In the genomic region with DNA sequence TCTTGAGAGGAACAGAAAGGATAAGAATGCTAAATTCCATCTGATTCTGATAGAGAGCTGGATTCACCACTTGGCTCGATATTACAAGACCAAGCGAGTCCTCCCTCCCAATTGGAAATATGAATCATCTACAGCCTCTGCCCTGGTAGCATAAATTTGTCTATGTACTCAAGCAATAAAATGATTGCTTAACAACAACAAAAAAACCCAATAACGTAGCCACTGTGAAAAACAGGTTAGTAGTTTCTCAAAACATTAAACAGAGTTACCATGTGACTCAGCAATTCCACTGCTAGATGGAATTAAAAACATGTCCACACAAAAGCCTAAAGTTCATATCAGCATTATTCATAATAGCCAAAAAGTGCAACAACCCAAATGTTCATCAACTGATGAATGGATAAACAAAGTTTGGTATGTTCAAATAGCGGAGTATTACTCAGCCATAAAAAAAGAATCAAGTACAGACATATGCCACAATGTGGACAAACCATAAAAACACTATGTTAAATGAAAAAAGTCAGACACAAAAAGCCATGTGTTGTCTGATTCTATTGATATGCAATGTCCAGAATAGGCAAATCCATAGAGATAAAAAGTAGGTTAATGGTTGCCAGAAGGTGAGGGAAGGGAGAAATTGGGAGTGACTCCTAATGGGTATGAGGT, we compare ENCODE assay signal across 13 cellular contexts. TPM values are rescaled to one million over a fixed set of nuclear protein-coding genes. Genes with fewer than 3 reads are reported as not detected.
DNase-seq lines count a peak whose midpoint lies in the region; ATAC-seq and TF ChIP-seq lines count a peak whose summit lies in the region.
"Had no signal": no experiment of that assay in that cellular context is flagged by ENCODE, and none has a peak within 500 bp of the region (broad histone marks: within the 10 kb centered on the region; RNA-seq: fewer than 3 reads in every experiment).

No MANE protein-coding gene starts in this region.

- intact Hi-C loops in Panc1 (cut with micrococcal nuclease; ENCODE audit: unreplicated experiment) = no loop called here

- no peaks in the 10 kb centered on the region for H3K79me2 ChIP-seq in trophoblast cell (ENCODE audit: control insufficient read depth, insufficient read depth, low read length, poor library complexity)

- ATAC-seq in Panc1 = peak; percentile 19; the same call in 1 of the 2 replicates
- ATAC-seq in GM18870 (IDR thresholded peaks at IDR 0.05; ENCODE audit: unreplicated experiment) = no peak

- H4K12ac ChIP-seq in trophoblast cell (ENCODE audit: low read depth, low read length) = no peak overlapping the region

- no peak overlapping the region for H3K9ac ChIP-seq in trophoblast cell (ENCODE audit: low read length)

- no peak overlapping the region for H3K4me3 Mint-ChIP-seq in CD8-positive, alpha-beta memory T cell
- H3K4me3 Mint-ChIP-seq: activated naive CD8-positive, alpha-beta T cell treated with anti-CD3 and anti-CD28 coated beads for 36 hours had no signal

- peaks cover 34% of the 10 kb centered on the region for H3K4me1 ChIP-seq in Panc1 (ENCODE audit: control insufficient read depth, insufficient read depth, low read length)
- H3K4me1 ChIP-seq in trophoblast cell (ENCODE audit: control insufficient read depth in 1 of 2, insufficient read depth in 2 of 2, low read length in 2 of 2) = no peaks in the 10 kb centered on the region
- no peaks in the 10 kb centered on the region for H3K4me1 ChIP-seq in CD8-positive, alpha-beta memory T cell (ENCODE audit: insufficient read depth, low read length)

- no peak overlapping the region for H2BK12ac ChIP-seq in trophoblast cell (ENCODE audit: low read length)

- H3K18ac ChIP-seq in trophoblast cell (ENCODE audit: low read length) = no peak overlapping the region

- H3K14ac ChIP-seq in trophoblast cell (ENCODE audit: low read length) = no peak overlapping the region

- no peak overlapping the region for H3K23ac ChIP-seq in trophoblast cell (ENCODE audit: low read length)

- peaks cover 0 to under 1% (median under 1%) of the 10 kb centered on the region in 5 donors for H3K9me3 Mint-ChIP-seq in CD8-positive, alpha-beta memory T cell
- H3K9me3 Mint-ChIP-seq: activated naive CD8-positive, alpha-beta T cell treated with anti-CD3 and anti-CD28 coated beads for 36 hours had no signal

- H3K4ac ChIP-seq in trophoblast cell (ENCODE audit: low read depth, low read length) = no peak overlapping the region

- no TSS peak for BruUV-seq in Panc1 (replicated peaks; lab: Mats Ljungman, UMichigan)

- no peaks in the 10 kb centered on the region for H3K9me3 ChIP-seq in Panc1 (ENCODE audit: control insufficient read depth, insufficient read depth, low read depth, low read length)
- H3K9me3 ChIP-seq in trophoblast cell (ENCODE audit: insufficient read depth, low read depth, low read length) = peaks cover 2% of the 10 kb centered on the region
- H3K9me3 ChIP-seq in CD8-positive, alpha-beta memory T cell (ENCODE audit: low read length) = no peaks in the 10 kb centered on the region

- TF ChIP-seq CTCF in Panc1 (IDR thresholded peaks at IDR 0.05) = no peak
- no peak for TF ChIP-seq CTCF in epithelial cell of esophagus (IDR thresholded peaks at IDR 0.05; ENCODE audit: insufficient read depth, low read depth, low read length, missing control alignments)

- H3K36me3 Mint-ChIP-seq in CD8-positive, alpha-beta memory T cell = no peaks in the 10 kb centered on the region
- H3K36me3 Mint-ChIP-seq: activated naive CD8-positive, alpha-beta T cell treated with anti-CD3 and anti-CD28 coated beads for 36 hours had no signal

- H3K4me3 ChIP-seq in Panc1 (ENCODE audit: low read depth in 2 of 2, low read length in 2 of 2) (no peak overlapping the region), epithelial cell of esophagus (ENCODE audit: low read length) (no peak overlapping the region), trophoblast cell (ENCODE audit: low read depth, low read length) (no peak overlapping the region)
- no peak overlapping the region for H3K4me3 ChIP-seq in CD8-positive, alpha-beta memory T cell (ENCODE audit: low read length)

- H3K27ac ChIP-seq in Panc1 (ENCODE audit: low read length) (peak overlapping the region; percentile 86), trophoblast cell (ENCODE audit: low read depth, low read length) (no peak overlapping the region)
- H3K27ac ChIP-seq in CD8-positive, alpha-beta memory T cell (ENCODE audit: low read depth, low read length) = no peak overlapping the region

- H3K27me3 Mint-ChIP-seq in CD8-positive, alpha-beta memory T cell = peaks cover 9 to 18% of the 10 kb centered on the region in 2 donors
- H3K27me3 Mint-ChIP-seq: activated naive CD8-positive, alpha-beta T cell treated with anti-CD3 and anti-CD28 coated beads for 36 hours had no signal

- in situ Hi-C loops in Panc1 (cut with HindIII; ENCODE audit: low pct_unique_long_range_greater_than_20kb, low sequenced_read_pairs) = no loop called here

- H3K27ac Mint-ChIP-seq in CD8-positive, alpha-beta memory T cell = peak overlapping the region in 1 of 8 donors; percentile 65
- H3K27ac Mint-ChIP-seq: activated naive CD8-positive, alpha-beta T cell treated with anti-CD3 and anti-CD28 coated beads for 36 hours had no signal

- H2BK5ac ChIP-seq in trophoblast cell (ENCODE audit: low read depth, low read length, poor library complexity) = no peak overlapping the region

- H2AK5ac ChIP-seq in trophoblast cell (ENCODE audit: low read length) = no peak overlapping the region

- H4K91ac ChIP-seq in trophoblast cell (ENCODE audit: low read depth, low read length) = no peak overlapping the region

- no peak overlapping the region for H3K4me2 ChIP-seq in trophoblast cell (ENCODE audit: low read length)

- H3K36me3 ChIP-seq in Panc1 (ENCODE audit: control insufficient read depth, insufficient read depth, low read length) (no peaks in the 10 kb centered on the region), trophoblast cell (ENCODE audit: control insufficient read depth in 1 of 2, insufficient read depth in 2 of 2, low read length in 2 of 2) (no peaks in the 10 kb centered on the region)
- no peaks in the 10 kb centered on the region for H3K36me3 ChIP-seq in CD8-positive, alpha-beta memory T cell (ENCODE audit: insufficient read depth, low read length)

- H4K8ac ChIP-seq in trophoblast cell (ENCODE audit: low read depth, low read length) = no peak overlapping the region

- H3K27me3 ChIP-seq in Panc1 (ENCODE audit: control insufficient read depth, insufficient read depth, low read length) = no peaks in the 10 kb centered on the region
- H3K27me3 ChIP-seq in trophoblast cell (ENCODE audit: insufficient read depth, low read length) = no peaks in the 10 kb centered on the region
- H3K27me3 ChIP-seq in CD8-positive, alpha-beta memory T cell (ENCODE audit: insufficient read depth, low read length, poor library complexity, severe bottlenecking) = no peaks in the 10 kb centered on the region

- DNase-seq in EH (ENCODE audit: low read depth) (peak; percentile 96), Panc1 (ENCODE audit: low read depth, low spot score) (peak; percentile 82), epithelial cell of esophagus (ENCODE audit: low read depth) (peak; percentile 96), trophoblast cell (peak; percentile 17 to 93), NCI-H82 treated with DMSO at 0.1 percent for 48 hours (lab: John Stamatoyannopoulos, UW; ENCODE audit: unreplicated experiment) (no peak), NK-92 (lab: John Stamatoyannopoulos, UW; ENCODE audit: unreplicated experiment) (no peak)
- no peak for DNase-seq in CD8-positive, alpha-beta memory T cell
- DNase-seq: activated CD4-positive, alpha-beta T cell treated with anti-CD3 and anti-CD28 coated beads for 4 hours; activated naive CD8-positive, alpha-beta T cell treated with anti-CD3 and anti-CD28 coated beads for 36 hours; NCI-H187 had no signal

- H3K4me1 Mint-ChIP-seq in CD8-positive, alpha-beta memory T cell = no peaks in the 10 kb centered on the region

- H2BK120ac ChIP-seq in trophoblast cell (ENCODE audit: insufficient read depth, low read length, poor library complexity) = no peak overlapping the region

- no peaks in the 10 kb centered on the region for H3K79me1 ChIP-seq in trophoblast cell (ENCODE audit: low read length)

- POLR2A ChIA-PET in Panc1 (lab: Charles Lee) = no interaction called here
- POLR2A ChIA-PET in CD8-positive, alpha-beta memory T cell (lab: Charles Lee) = no interaction called here

- CTCF ChIA-PET in Panc1 (lab: Charles Lee) = no interaction called here
- CTCF ChIA-PET in CD8-positive, alpha-beta memory T cell (lab: Charles Lee) = no interaction called here

- no CpG with 5 or more reads among the region's 4 CpGs for WGBS in trophoblast cell (ENCODE audit: extremely low coverage, insufficient coverage, insufficient read length)

- no peak overlapping the region for H2AFZ ChIP-seq in trophoblast cell (ENCODE audit: insufficient read depth, low read length, poor library complexity)

RNA-seq across cellular contexts. Expression of a gene that starts 16.8 kb away (rescaled TPM):
- total RNA-seq in Panc1 (2021; ENCODE audit: unreplicated experiment) = 0.54 TPM
- 0.23 TPM for polyA plus RNA-seq in Panc1 (2012; ENCODE audit: insufficient read length)
- not detected in 2 replicates for polyA plus RNA-seq in trophoblast cell (2013)
- under 1 TPM in 1 of 2 experiments, not detected in 1; 0.31 TPM for total RNA-seq in CD8-positive, alpha-beta memory T cell
- polyA plus RNA-seq in CD8-positive, alpha-beta memory T cell = 0.17 TPM
- total RNA-seq: activated naive CD8-positive, alpha-beta T cell treated with anti-CD3 and anti-CD28 coated beads for 36 hours; glomerular endothelial cell; mononuclear cell had no signal

Comparison
In these comparisons a context has a peak if more than half of its experiments do, and no peak if none do; other contexts are left out.
1. DNase-seq: peak in EH (single experiment), Panc1 (single experiment), epithelial cell of esophagus (single experiment) and trophoblast cell (2 of 2); none in NCI-H82 treated with DMSO at 0.1 percent for 48 hours (single experiment), CD8-positive, alpha-beta memory T cell (0 of 5) and NK-92 (single experiment).